ENCODE assay signal across 10 cellular contexts in genomic region chr5:75051217-75051751, GRCh38. TPM values are rescaled to one million over a fixed set of nuclear protein-coding genes. Genes with fewer than 3 reads are reported as not detected.
A peak's percentile ranks its signal among the peaks of the same experiment; 100 is the strongest.
DNase-seq lines count a peak whose midpoint lies in the region; ATAC-seq, FAIRE-seq and TF ChIP-seq lines count a peak whose summit lies in the region.
"Had no signal": no experiment of that assay in that cellular context is flagged by ENCODE, and none has a peak within 500 bp of the region (broad histone marks: within the 10 kb centered on the region; RNA-seq: fewer than 3 reads in every experiment).

No MANE protein-coding gene starts in this region.

- FAIRE-seq in GM12892 (lab: Jason Lieb, UNC) (peak; percentile 67), GM19239 (lab: Jason Lieb, UNC) (no peak)
- FAIRE-seq: endometrium had no signal

- DNase-seq in GM12892 (ENCODE audit: insufficient read length): no peak
- DNase-seq in activated CD4-positive, CD25-positive, alpha-beta regulatory T cell treated with anti-CD3 and anti-CD28 coated beads, Interleukin-2, amount 50 U/mL, for 72 hours: peak; percentile 41
- DNase-seq in effector CD4-positive, alpha-beta T cell: peak; percentile 30
- no peak for DNase-seq in osteocyte (ENCODE audit: extremely low spot score, unreplicated experiment)
- DNase-seq in GM19239 (ENCODE audit: insufficient read length, low spot score): no peak
- DNase-seq in SKM-1 treated with dmso at 0.1 percent for 144 hours (lab: John Stamatoyannopoulos, UW; ENCODE audit: unreplicated experiment): no peak
- DNase-seq in midbrain (lab: John Stamatoyannopoulos, UW): no peak
- DNase-seq: SJCRH30 had no signal

- H3K36me3 Mint-ChIP-seq in osteocyte (ENCODE audit: unreplicated experiment): peaks cover 4% of the 10 kb centered on the region

- H3K4me3 Mint-ChIP-seq in osteocyte (ENCODE audit: unreplicated experiment): peak overlapping the region; percentile 95

- H3K27me3 Mint-ChIP-seq in osteocyte (ENCODE audit: unreplicated experiment): no peaks in the 10 kb centered on the region

- TF ChIP-seq POLR2A in GM12892 (IDR thresholded peaks at IDR 0.05; ENCODE audit: low read depth, low read length): no peak

- TF ChIP-seq CTCF in osteocyte (IDR thresholded peaks at IDR 0.05): no peak

- peak overlapping the region; percentile 96 for H3K27ac Mint-ChIP-seq in osteocyte (ENCODE audit: unreplicated experiment)

- peaks cover 69% of the 10 kb centered on the region for H3K4me1 Mint-ChIP-seq in osteocyte (ENCODE audit: unreplicated experiment)

- no peaks in the 10 kb centered on the region for H3K9me3 Mint-ChIP-seq in osteocyte (ENCODE audit: unreplicated experiment)

- no peak for ATAC-seq in HG03196 (IDR thresholded peaks at IDR 0.05; ENCODE audit: unreplicated experiment)

RNA-seq across cellular contexts. Expression of gene GCNT4, which starts 1.1 kb away (rescaled TPM):
- 0.11 TPM for polyA plus RNA-seq in GM12892 (2012; ENCODE audit: missing spikeins)
- total RNA-seq in osteocyte: 1.9 and 2.1 TPM in 2 replicates

Comparison
In these comparisons a context has a peak if more than half of its experiments do, and no peak if none do; other contexts are left out.
1. DNase-seq: peak in activated CD4-positive, CD25-positive, alpha-beta regulatory T cell treated with anti-CD3 and anti-CD28 coated beads, Interleukin-2, amount 50 U/mL, for 72 hours (single experiment) and effector CD4-positive, alpha-beta T cell (single experiment); none in GM12892 (single experiment), osteocyte (single experiment), GM19239 (single experiment), SKM-1 treated with dmso at 0.1 percent for 144 hours (single experiment) and midbrain (single experiment).